Comparison of ENCODE assay signal across 8 cellular contexts in genomic region chr14:77040059-77040308, GRCh38. TPM values are rescaled to one million over a fixed set of nuclear protein-coding genes. Genes with fewer than 3 reads are reported as not detected.
DNase-seq lines count a peak whose midpoint lies in the region; ATAC-seq and TF ChIP-seq lines count a peak whose summit lies in the region.

No MANE protein-coding gene starts in this region.

- no peaks in the 10 kb centered on the region for H3K27me3 ChIP-seq in suprapubic skin

- peaks cover 84% of the 10 kb centered on the region for H3K4me1 Mint-ChIP-seq in WTC11

- TF ChIP-seq POLR2A in suprapubic skin (IDR thresholded peaks at IDR 0.05) = no peak

- no peak overlapping the region for H3K27ac Mint-ChIP-seq in WTC11

- WGBS in suprapubic skin = 0% methylated on average over 10 of the region's 10 CpGs

- peak overlapping the region; percentile 25 for H3K4me3 ChIP-seq in iPS-11a (ENCODE audit: low read depth, low read length)
- H3K4me3 ChIP-seq in suprapubic skin = peak overlapping the region; percentile 42
- no peak overlapping the region for H3K4me3 ChIP-seq in mucosa of descending colon

- no peaks in the 10 kb centered on the region for H3K36me3 ChIP-seq in suprapubic skin
- no peaks in the 10 kb centered on the region for H3K36me3 ChIP-seq in mucosa of descending colon (ENCODE audit: low read depth)

- TF ChIP-seq EP300 in suprapubic skin (IDR thresholded peaks at IDR 0.05) = no peak

- H3K4me3 Mint-ChIP-seq in WTC11 = peak overlapping the region; percentile 66

- H3K27me3 Mint-ChIP-seq in WTC11 (ENCODE audit: low read depth) = peaks cover 7% of the 10 kb centered on the region

- no peaks in the 10 kb centered on the region for H3K36me3 Mint-ChIP-seq in WTC11

- POLR2A ChIA-PET in WTC11 (lab: Charles Lee) = interaction anchor here (0.5 to 1.7 kb wide), 8 partner anchors 12 to 82 kb away, joined by 3 to 16 read pairs (median 4); partner anchors contain the start of gene IRF2BPL

- TF ChIP-seq CTCF in WTC11 (IDR thresholded peaks at IDR 0.05) = no peak
- TF ChIP-seq CTCF in suprapubic skin (IDR thresholded peaks at IDR 0.05) = no peak
- TF ChIP-seq CTCF in mucosa of descending colon (IDR thresholded peaks at IDR 0.05) = no peak

- CTCF ChIA-PET in WTC11 (lab: Charles Lee) = interaction anchor here (0.9 to 3.9 kb wide), 9 partner anchors 11 to 164 kb away, joined by 3 to 14 read pairs (median 8); partner anchors contain the start of gene IRF2BPL

- DNase-seq in WTC11 (ENCODE audit: low spot score) (no peak), suprapubic skin (ENCODE audit: low spot score in 2 of 2) (no peak), RKO (ENCODE audit: low spot score) (no peak), mucosa of descending colon (no peak)

- H3K27ac ChIP-seq in suprapubic skin = peak overlapping the region; percentile 96

- H3K9me3 Mint-ChIP-seq in WTC11 = no peaks in the 10 kb centered on the region

- H3K9me3 ChIP-seq in suprapubic skin (no peaks in the 10 kb centered on the region), mucosa of descending colon (no peaks in the 10 kb centered on the region)

- intact Hi-C loops in mucosa of descending colon (cut with DNase I, micrococcal nuclease) = loop anchor here in 1 of 2 donors (10.0 kb wide), 1 partner anchor 95 kb away; no protein-coding TSS in a partner anchor

- peak; percentile 53 for ATAC-seq in GM18498 (IDR thresholded peaks at IDR 0.05; ENCODE audit: unreplicated experiment)
- ATAC-seq in HG02763 (IDR thresholded peaks at IDR 0.05; ENCODE audit: unreplicated experiment) = peak; percentile 44
- ATAC-seq in WTC11 = peak; percentile 4
- no peak for ATAC-seq in HG02870 (IDR thresholded peaks at IDR 0.05; ENCODE audit: unreplicated experiment)
- ATAC-seq in mucosa of descending colon = no peak

- peaks cover 98% of the 10 kb centered on the region for H3K4me1 ChIP-seq in suprapubic skin
- peaks cover 53% of the 10 kb centered on the region for H3K4me1 ChIP-seq in mucosa of descending colon (ENCODE audit: low read depth)

TF ChIP-seq in WTC11, 78 proteins besides CTCF, POLR2A, EP300 and RAD21:
- TF ChIP-seq E2F1 (CRISPR knock-in tag; IDR thresholded peaks at IDR 0.05) = no peak
- TF ChIP-seq, protein P1, sequence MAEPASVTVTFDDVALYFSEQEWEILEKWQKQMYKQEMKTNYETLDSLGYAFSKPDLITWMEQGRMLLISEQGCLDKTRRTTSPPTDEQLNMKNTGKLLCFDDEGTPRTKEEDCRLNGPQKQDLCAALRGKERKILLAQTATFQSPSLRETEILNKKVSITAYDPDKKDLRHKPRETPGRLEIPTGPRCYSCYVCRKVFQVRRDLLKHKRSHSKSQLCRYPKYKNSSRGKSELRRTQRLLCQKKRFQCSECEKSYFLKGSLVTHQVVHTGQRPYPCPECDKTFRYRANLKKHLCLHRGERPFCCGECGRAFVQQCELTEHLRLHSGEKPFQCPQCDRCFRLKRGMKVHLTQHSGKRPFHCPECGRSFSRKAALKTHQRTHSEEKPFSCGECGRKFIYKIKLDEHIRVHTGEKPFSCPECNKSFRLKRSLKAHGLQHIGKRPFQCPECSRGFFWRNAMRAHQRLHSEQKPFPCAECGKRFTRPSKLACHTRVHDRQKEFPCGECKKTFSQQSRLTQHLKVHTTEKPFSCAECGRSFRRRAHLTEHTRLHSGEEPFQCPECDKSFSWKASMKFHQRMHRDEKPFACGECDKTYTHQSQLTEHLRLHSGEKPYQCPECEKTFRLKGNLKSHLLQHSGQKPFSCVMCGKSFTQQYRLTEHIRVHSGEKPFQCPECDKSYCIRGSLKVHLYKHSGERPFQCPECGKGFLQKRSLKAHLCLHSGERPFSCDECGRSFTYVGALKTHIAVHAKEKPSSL (CRISPR knock-in tag; conservative IDR thresholded peaks at IDR 0.05) = no peak
- no peak for TF ChIP-seq GTF2I (CRISPR knock-in tag; conservative IDR thresholded peaks at IDR 0.05)
- TF ChIP-seq PRRX2 (CRISPR knock-in tag; IDR thresholded peaks at IDR 0.05) = no peak
- no peak for TF ChIP-seq NFE2L1 (CRISPR knock-in tag; IDR thresholded peaks at IDR 0.05)
- TF ChIP-seq ZNF671 (CRISPR knock-in tag; IDR thresholded peaks at IDR 0.05) = no peak
- TF ChIP-seq FOXP1 (CRISPR knock-in tag; IDR thresholded peaks at IDR 0.05; ENCODE audit: borderline replicate concordance) = no peak
- TF ChIP-seq ZNF232 (CRISPR knock-in tag; IDR thresholded peaks at IDR 0.05) = no peak
- no peak for TF ChIP-seq NR2C2 (CRISPR knock-in tag; IDR thresholded peaks at IDR 0.05)
- no peak for TF ChIP-seq GABPB1 (CRISPR knock-in tag; IDR thresholded peaks at IDR 0.05)
- TF ChIP-seq, protein P2, sequence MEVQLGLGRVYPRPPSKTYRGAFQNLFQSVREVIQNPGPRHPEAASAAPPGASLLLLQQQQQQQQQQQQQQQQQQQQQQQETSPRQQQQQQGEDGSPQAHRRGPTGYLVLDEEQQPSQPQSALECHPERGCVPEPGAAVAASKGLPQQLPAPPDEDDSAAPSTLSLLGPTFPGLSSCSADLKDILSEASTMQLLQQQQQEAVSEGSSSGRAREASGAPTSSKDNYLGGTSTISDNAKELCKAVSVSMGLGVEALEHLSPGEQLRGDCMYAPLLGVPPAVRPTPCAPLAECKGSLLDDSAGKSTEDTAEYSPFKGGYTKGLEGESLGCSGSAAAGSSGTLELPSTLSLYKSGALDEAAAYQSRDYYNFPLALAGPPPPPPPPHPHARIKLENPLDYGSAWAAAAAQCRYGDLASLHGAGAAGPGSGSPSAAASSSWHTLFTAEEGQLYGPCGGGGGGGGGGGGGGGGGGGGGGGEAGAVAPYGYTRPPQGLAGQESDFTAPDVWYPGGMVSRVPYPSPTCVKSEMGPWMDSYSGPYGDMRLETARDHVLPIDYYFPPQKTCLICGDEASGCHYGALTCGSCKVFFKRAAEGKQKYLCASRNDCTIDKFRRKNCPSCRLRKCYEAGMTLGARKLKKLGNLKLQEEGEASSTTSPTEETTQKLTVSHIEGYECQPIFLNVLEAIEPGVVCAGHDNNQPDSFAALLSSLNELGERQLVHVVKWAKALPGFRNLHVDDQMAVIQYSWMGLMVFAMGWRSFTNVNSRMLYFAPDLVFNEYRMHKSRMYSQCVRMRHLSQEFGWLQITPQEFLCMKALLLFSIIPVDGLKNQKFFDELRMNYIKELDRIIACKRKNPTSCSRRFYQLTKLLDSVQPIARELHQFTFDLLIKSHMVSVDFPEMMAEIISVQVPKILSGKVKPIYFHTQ (CRISPR knock-in tag; IDR thresholded peaks at IDR 0.05) = no peak
- TF ChIP-seq, protein P3, sequence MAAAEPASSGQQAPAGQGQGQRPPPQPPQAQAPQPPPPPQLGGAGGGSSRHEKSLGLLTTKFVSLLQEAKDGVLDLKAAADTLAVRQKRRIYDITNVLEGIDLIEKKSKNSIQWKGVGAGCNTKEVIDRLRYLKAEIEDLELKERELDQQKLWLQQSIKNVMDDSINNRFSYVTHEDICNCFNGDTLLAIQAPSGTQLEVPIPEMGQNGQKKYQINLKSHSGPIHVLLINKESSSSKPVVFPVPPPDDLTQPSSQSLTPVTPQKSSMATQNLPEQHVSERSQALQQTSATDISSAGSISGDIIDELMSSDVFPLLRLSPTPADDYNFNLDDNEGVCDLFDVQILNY (CRISPR knock-in tag; IDR thresholded peaks at IDR 0.05) = no peak
- TF ChIP-seq ZNF263 (CRISPR knock-in tag; IDR thresholded peaks at IDR 0.05; ENCODE audit: low read depth) = no peak
- TF ChIP-seq JAZF1 (CRISPR knock-in tag; IDR thresholded peaks at IDR 0.05) = no peak
- no peak for TF ChIP-seq MAX (CRISPR knock-in tag; IDR thresholded peaks at IDR 0.05)
- TF ChIP-seq USF1 (CRISPR knock-in tag; IDR thresholded peaks at IDR 0.05) = no peak
- TF ChIP-seq GRHL2 (CRISPR knock-in tag; IDR thresholded peaks at IDR 0.05; ENCODE audit: insufficient replicate concordance, severe bottlenecking) = no peak
- TF ChIP-seq ATF3 (CRISPR knock-in tag; conservative IDR thresholded peaks at IDR 0.05) = no peak

RNA-seq across cellular contexts. Expression of gene IRF2BPL, which starts 11.5 kb away (rescaled TPM):
- total RNA-seq in WTC11 (2021) (106 to 126 TPM (median 110 TPM) in 3 replicates), suprapubic skin (10 to 100 TPM; 44.7 to 72.7 (median 65.6) TPM), mucosa of descending colon (10 to 100 TPM; 15.1 to 74.1 (median 19.3) TPM)

RNA-seq across cellular contexts. Expression of gene CIPC, which starts 58.1 kb away (rescaled TPM):
- total RNA-seq in WTC11 (2021) (22.5 to 25.4 TPM (median 24.2 TPM) in 3 replicates), suprapubic skin (10 to 100 TPM; 47.2 to 79.0 (median 53.9) TPM), mucosa of descending colon (10 to 100 TPM; 45.7 to 84.9 (median 61.0) TPM)

Comparison
In these comparisons a context has a peak if more than half of its experiments do, and no peak if none do; other contexts are left out.
1. ATAC-seq: peak in GM18498 (single experiment), HG02763 (single experiment) and WTC11 (single experiment); none in HG02870 (single experiment) and mucosa of descending colon (single experiment).